In the genomic region with DNA sequence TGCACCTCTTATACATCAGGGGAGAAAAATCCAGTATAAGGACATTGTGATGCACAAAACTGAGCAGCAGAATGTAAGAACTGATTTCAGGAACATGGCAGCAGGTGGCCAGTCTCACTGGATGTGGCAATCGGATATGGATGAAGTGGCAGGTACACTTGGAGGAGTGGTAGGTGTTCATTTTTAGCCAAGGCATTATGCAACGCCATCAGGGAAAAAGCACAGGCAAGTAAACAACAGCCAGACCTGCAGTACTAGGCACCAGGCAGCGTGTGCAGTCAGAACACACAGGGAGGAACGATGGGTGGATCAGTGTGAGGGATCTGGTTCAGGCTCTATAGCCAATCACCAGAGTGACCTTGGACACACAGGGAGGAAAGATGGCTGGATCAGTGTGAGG, we compare ENCODE assay signal across 1 cellular context.
TF ChIP-seq lines count a peak whose summit lies in the region.

No MANE protein-coding gene starts in this region.

TF ChIP-seq in liver, 16 proteins besides CTCF, POLR2A, EP300 and RAD21 (continued from another document):
- TF ChIP-seq, protein P1, sequence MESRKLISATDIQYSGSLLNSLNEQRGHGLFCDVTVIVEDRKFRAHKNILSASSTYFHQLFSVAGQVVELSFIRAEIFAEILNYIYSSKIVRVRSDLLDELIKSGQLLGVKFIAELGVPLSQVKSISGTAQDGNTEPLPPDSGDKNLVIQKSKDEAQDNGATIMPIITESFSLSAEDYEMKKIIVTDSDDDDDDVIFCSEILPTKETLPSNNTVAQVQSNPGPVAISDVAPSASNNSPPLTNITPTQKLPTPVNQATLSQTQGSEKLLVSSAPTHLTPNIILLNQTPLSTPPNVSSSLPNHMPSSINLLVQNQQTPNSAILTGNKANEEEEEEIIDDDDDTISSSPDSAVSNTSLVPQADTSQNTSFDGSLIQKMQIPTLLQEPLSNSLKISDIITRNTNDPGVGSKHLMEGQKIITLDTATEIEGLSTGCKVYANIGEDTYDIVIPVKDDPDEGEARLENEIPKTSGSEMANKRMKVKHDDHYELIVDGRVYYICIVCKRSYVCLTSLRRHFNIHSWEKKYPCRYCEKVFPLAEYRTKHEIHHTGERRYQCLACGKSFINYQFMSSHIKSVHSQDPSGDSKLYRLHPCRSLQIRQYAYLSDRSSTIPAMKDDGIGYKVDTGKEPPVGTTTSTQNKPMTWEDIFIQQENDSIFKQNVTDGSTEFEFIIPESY (IDR thresholded peaks at IDR 0.05): no peak
TF ChIP-seq in liver: peak in this region for 3.
